Comparison of ENCODE assay signal across 1 cellular context in the genomic region with DNA sequence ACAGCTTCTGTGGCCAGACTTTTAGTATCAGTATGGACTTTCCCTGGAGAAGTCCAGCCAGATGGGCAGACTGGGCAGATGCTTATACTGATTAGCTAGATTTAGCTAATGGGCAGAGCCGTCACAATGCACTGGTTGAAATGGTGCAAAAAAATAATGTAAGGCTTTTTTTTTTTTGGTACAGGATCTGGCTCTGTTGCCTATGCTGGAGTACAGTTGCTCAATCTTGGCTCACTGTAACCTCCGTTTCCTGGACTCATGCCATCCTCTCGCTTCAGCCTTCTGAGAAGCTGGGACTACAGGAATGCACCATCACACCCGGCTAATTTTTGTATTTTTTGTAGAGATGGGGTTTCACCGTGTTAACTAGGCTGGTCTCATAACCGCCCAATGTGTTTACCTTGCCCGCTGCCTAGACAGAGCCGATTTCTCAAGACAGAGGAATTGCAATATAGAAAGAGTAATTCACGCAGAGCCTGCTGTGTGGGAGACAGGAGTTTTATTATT.
TF ChIP-seq lines count a peak whose summit lies in the region.

No MANE protein-coding gene starts in this region.

TF ChIP-seq in HepG2, 621 proteins besides CTCF, POLR2A, EP300 and RAD21:
- TF ChIP-seq, protein P1, sequence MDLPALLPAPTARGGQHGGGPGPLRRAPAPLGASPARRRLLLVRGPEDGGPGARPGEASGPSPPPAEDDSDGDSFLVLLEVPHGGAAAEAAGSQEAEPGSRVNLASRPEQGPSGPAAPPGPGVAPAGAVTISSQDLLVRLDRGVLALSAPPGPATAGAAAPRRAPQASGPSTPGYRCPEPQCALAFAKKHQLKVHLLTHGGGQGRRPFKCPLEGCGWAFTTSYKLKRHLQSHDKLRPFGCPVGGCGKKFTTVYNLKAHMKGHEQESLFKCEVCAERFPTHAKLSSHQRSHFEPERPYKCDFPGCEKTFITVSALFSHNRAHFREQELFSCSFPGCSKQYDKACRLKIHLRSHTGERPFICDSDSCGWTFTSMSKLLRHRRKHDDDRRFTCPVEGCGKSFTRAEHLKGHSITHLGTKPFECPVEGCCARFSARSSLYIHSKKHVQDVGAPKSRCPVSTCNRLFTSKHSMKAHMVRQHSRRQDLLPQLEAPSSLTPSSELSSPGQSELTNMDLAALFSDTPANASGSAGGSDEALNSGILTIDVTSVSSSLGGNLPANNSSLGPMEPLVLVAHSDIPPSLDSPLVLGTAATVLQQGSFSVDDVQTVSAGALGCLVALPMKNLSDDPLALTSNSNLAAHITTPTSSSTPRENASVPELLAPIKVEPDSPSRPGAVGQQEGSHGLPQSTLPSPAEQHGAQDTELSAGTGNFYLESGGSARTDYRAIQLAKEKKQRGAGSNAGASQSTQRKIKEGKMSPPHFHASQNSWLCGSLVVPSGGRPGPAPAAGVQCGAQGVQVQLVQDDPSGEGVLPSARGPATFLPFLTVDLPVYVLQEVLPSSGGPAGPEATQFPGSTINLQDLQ (CRISPR knock-in tag; IDR thresholded peaks at IDR 0.05): no peak
- TF ChIP-seq ERF (CRISPR knock-in tag; IDR thresholded peaks at IDR 0.05): no peak
- no peak for TF ChIP-seq TBP (CRISPR knock-in tag; IDR thresholded peaks at IDR 0.05)
- peak; percentile 82 for TF ChIP-seq CEBPB (IDR thresholded peaks at IDR 0.05; ENCODE audit: borderline replicate concordance, low read depth, low read length)
- no peak for TF ChIP-seq ZNF468 (CRISPR knock-in tag; IDR thresholded peaks at IDR 0.05)
- TF ChIP-seq CEBPG (CRISPR knock-in tag; IDR thresholded peaks at IDR 0.05): peak; percentile 71
- TF ChIP-seq U2AF1 (optimal IDR thresholded peaks at IDR 0.05; ENCODE audit: low read depth, low read length): no peak
- TF ChIP-seq, protein P2, sequence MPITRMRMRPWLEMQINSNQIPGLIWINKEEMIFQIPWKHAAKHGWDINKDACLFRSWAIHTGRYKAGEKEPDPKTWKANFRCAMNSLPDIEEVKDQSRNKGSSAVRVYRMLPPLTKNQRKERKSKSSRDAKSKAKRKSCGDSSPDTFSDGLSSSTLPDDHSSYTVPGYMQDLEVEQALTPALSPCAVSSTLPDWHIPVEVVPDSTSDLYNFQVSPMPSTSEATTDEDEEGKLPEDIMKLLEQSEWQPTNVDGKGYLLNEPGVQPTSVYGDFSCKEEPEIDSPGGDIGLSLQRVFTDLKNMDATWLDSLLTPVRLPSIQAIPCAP (CRISPR knock-in tag; IDR thresholded peaks at IDR 0.05; ENCODE audit: low read depth): no peak
- TF ChIP-seq, protein P3, sequence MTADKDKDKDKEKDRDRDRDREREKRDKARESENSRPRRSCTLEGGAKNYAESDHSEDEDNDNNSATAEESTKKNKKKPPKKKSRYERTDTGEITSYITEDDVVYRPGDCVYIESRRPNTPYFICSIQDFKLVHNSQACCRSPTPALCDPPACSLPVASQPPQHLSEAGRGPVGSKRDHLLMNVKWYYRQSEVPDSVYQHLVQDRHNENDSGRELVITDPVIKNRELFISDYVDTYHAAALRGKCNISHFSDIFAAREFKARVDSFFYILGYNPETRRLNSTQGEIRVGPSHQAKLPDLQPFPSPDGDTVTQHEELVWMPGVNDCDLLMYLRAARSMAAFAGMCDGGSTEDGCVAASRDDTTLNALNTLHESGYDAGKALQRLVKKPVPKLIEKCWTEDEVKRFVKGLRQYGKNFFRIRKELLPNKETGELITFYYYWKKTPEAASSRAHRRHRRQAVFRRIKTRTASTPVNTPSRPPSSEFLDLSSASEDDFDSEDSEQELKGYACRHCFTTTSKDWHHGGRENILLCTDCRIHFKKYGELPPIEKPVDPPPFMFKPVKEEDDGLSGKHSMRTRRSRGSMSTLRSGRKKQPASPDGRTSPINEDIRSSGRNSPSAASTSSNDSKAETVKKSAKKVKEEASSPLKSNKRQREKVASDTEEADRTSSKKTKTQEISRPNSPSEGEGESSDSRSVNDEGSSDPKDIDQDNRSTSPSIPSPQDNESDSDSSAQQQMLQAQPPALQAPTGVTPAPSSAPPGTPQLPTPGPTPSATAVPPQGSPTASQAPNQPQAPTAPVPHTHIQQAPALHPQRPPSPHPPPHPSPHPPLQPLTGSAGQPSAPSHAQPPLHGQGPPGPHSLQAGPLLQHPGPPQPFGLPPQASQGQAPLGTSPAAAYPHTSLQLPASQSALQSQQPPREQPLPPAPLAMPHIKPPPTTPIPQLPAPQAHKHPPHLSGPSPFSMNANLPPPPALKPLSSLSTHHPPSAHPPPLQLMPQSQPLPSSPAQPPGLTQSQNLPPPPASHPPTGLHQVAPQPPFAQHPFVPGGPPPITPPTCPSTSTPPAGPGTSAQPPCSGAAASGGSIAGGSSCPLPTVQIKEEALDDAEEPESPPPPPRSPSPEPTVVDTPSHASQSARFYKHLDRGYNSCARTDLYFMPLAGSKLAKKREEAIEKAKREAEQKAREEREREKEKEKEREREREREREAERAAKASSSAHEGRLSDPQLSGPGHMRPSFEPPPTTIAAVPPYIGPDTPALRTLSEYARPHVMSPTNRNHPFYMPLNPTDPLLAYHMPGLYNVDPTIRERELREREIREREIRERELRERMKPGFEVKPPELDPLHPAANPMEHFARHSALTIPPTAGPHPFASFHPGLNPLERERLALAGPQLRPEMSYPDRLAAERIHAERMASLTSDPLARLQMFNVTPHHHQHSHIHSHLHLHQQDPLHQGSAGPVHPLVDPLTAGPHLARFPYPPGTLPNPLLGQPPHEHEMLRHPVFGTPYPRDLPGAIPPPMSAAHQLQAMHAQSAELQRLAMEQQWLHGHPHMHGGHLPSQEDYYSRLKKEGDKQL (CRISPR knock-in tag; IDR thresholded peaks at IDR 0.05; ENCODE audit: low read depth): no peak
